Comparison of ENCODE assay signal across 26 cellular contexts in genomic region chr14:54207075-54207474, GRCh38.
DNase-seq lines count a peak whose midpoint lies in the region; ATAC-seq and TF ChIP-seq lines count a peak whose summit lies in the region.
"Had no signal": no experiment of that assay in that cellular context is flagged by ENCODE, and none has a peak within 500 bp of the region (broad histone marks: within the 10 kb centered on the region; RNA-seq: fewer than 3 reads in every experiment).

No MANE protein-coding gene starts in this region.

- dilution Hi-C loops in mammary epithelial cell (cut with HindIII; ENCODE audit: low sequenced_read_pairs), result no loop called here

- peaks cover 16% of the 10 kb centered on the region for H3K9me3 Mint-ChIP-seq in GM23338
- H3K9me3 Mint-ChIP-seq: activated CD8-positive, alpha-beta T cell treated with anti-CD3 and anti-CD28 coated beads for 36 hours; activated naive CD8-positive, alpha-beta T cell treated with anti-CD3 and anti-CD28 coated beads for 36 hours; CD4-positive, alpha-beta T cell; stimulated activated naive CD8-positive, alpha-beta T cell treated with anti-CD3 and anti-CD28 coated beads, Interleukin-15, amount 100 ng/mL, for 72 hours; T-helper 1 cell treated with Interleukin-12 subunit alpha and Interleukin-12 subunit beta and Interleukin-4 antibody, amounts not matched to agents 30 μg/mL and 1 μg/mL, for 36 hours had no signal

- H4K20me1 ChIP-seq in mammary epithelial cell (ENCODE audit: insufficient read depth, low read length) (no peaks in the 10 kb centered on the region), GM23338 (replicated peaks; ENCODE audit: insufficient read depth) (no peaks in the 10 kb centered on the region)

- TF ChIP-seq CTCF in AG10803 (conservative IDR thresholded peaks at IDR 0.05; ENCODE audit: low read length) (no peak), mammary epithelial cell (conservative IDR thresholded peaks at IDR 0.05 in 1 of 2, IDR thresholded peaks at IDR 0.05 in 1 of 2; ENCODE audit: extremely low read depth in 1 of 2, insufficient read depth in 1 of 2, low read depth in 1 of 2, low read length in 2 of 2) (no peak), GM13977 (IDR thresholded peaks at IDR 0.05; ENCODE audit: extremely low read depth, insufficient read depth, missing control alignments) (no peak), GM23338 (conservative IDR thresholded peaks at IDR 0.05; ENCODE audit: low read depth in 2 of 2) (no peak), left ventricle myocardium inferior (IDR thresholded peaks at IDR 0.05; ENCODE audit: borderline replicate concordance) (no peak)

- H3K27me3 Mint-ChIP-seq in GM23338 (ENCODE audit: insufficient read depth, low read depth, poor library complexity), result no peaks in the 10 kb centered on the region

- in situ Hi-C loops in mammary epithelial cell (cut with MboI; ENCODE audit: low sequenced_read_pairs in 2 of 2), result no loop called here
- in situ Hi-C loops in GM13977 (cut with MboI; ENCODE audit: low pct_unique_long_range_greater_than_20kb, low sequenced_read_pairs, unreplicated experiment), result no loop called here

- peak overlapping the region; percentile 26 for H2AFZ ChIP-seq in mammary epithelial cell (ENCODE audit: low read depth, low read length)
- H2AFZ ChIP-seq in GM23338, result no peak overlapping the region
- H2AFZ ChIP-seq: hepatocyte had no signal

- DNase-seq in AG10803 (ENCODE audit: low read depth), result peak; percentile 54
- peak; percentile 58 for DNase-seq in LHCN-M2 (ENCODE audit: low read depth)
- peak; percentile 34 for DNase-seq in mammary epithelial cell
- peak; percentile 64 for DNase-seq in iris pigment epithelial cell (ENCODE audit: low read depth)
- DNase-seq in GM13977 (ENCODE audit: low spot score), result no peak
- DNase-seq in GM23338 (ENCODE audit: low spot score), result no peak
- DNase-seq in left ventricle myocardium inferior, result no peak
- DNase-seq: activated CD8-positive, alpha-beta T cell treated with anti-CD3 and anti-CD28 coated beads for 36 hours; activated naive CD8-positive, alpha-beta T cell treated with anti-CD3 and anti-CD28 coated beads for 36 hours; AML-193; CD4-positive, alpha-beta T cell; gastrocnemius medialis; immature natural killer cell; left ventricle myocardium superior; natural killer cell; NCI-H1436; NCI-H2107; occipital lobe; SK-N-SH; stimulated activated CD8-positive, alpha-beta memory T cell treated with anti-CD3 and anti-CD28 coated beads, Interleukin-4, amount 100 ng/mL, for 48 hours; stimulated activated naive CD8-positive, alpha-beta T cell treated with anti-CD3 and anti-CD28 coated beads, Interleukin-15, amount 100 ng/mL, for 72 hours had no signal

- no TSS peak for BruUV-seq in mammary epithelial cell (replicated peaks; lab: Mats Ljungman, UMichigan)

- no peaks in the 10 kb centered on the region for H3K4me1 Mint-ChIP-seq in GM23338
- H3K4me1 Mint-ChIP-seq: activated naive CD8-positive, alpha-beta T cell treated with anti-CD3 and anti-CD28 coated beads for 36 hours; immature natural killer cell; natural killer cell; stimulated activated naive CD8-positive, alpha-beta T cell treated with anti-CD3 and anti-CD28 coated beads, Interleukin-15, amount 100 ng/mL, for 72 hours had no signal

- ATAC-seq in GM23338 (no peak), GM18519 (IDR thresholded peaks at IDR 0.05; ENCODE audit: low FRiP score, unreplicated experiment) (no peak)
- ATAC-seq: activated CD4-positive, CD25-positive, alpha-beta regulatory T cell treated with anti-CD3 and anti-CD28 coated beads, Interleukin-2, amount 50 U/mL, for 24 hours; activated CD8-positive, alpha-beta T cell treated with anti-CD3 and anti-CD28 coated beads for 36 hours; gastrocnemius medialis; left ventricle myocardium superior; natural killer cell; stimulated activated naive CD8-positive, alpha-beta T cell treated with anti-CD3 and anti-CD28 coated beads, Interleukin-15, amount 100 ng/mL, for 72 hours had no signal

- H3K79me2 ChIP-seq in mammary epithelial cell (ENCODE audit: insufficient read depth, low read length), result no peaks in the 10 kb centered on the region
- no peaks in the 10 kb centered on the region for H3K79me2 ChIP-seq in GM23338 (replicated peaks; ENCODE audit: insufficient read depth)
- H3K79me2 ChIP-seq: hepatocyte had no signal

- H3K9ac ChIP-seq in mammary epithelial cell (ENCODE audit: insufficient read depth, low read length), result no peak overlapping the region
- H3K9ac ChIP-seq: KMS-11, SK-N-SH had no signal

- no peak overlapping the region for H3K27ac Mint-ChIP-seq in GM23338
- H3K27ac Mint-ChIP-seq: activated CD8-positive, alpha-beta T cell treated with anti-CD3 and anti-CD28 coated beads for 36 hours; activated naive CD8-positive, alpha-beta T cell treated with anti-CD3 and anti-CD28 coated beads for 36 hours; CD4-positive, alpha-beta T cell; immature natural killer cell; natural killer cell; stimulated activated naive CD8-positive, alpha-beta T cell treated with anti-CD3 and anti-CD28 coated beads, Interleukin-15, amount 100 ng/mL, for 72 hours; T-helper 1 cell treated with Interleukin-12 subunit alpha and Interleukin-12 subunit beta and Interleukin-4 antibody, amounts not matched to agents 30 μg/mL and 1 μg/mL, for 36 hours had no signal

- no peaks in the 10 kb centered on the region for H3F3A ChIP-seq in GM23338 (replicated peaks; ENCODE audit: low read depth)

- H3K27ac ChIP-seq in mammary epithelial cell (ENCODE audit: insufficient read depth, low read depth, low read length), result peak overlapping the region; percentile 2
- no peak overlapping the region for H3K27ac ChIP-seq in GM23338 (ENCODE audit: low read depth)
- no peak overlapping the region for H3K27ac ChIP-seq in left ventricle myocardium inferior (replicated peaks)
- H3K27ac ChIP-seq: gastrocnemius medialis, hepatocyte, KMS-11 had no signal

- CTCF ChIA-PET in mammary epithelial cell (lab: Charles Lee; ENCODE audit: low non-redundant PET), result interaction anchor here (0.7 kb wide), 1 partner anchor 601 kb away, joined by 10 read pairs; no protein-coding TSS in a partner anchor

- H3K9me3 ChIP-seq in mammary epithelial cell (replicated peaks; ENCODE audit: insufficient read depth, low read length) (no peaks in the 10 kb centered on the region), left ventricle myocardium inferior (replicated peaks) (no peaks in the 10 kb centered on the region)
- H3K9me3 ChIP-seq: gastrocnemius medialis, SK-N-SH had no signal

- H3K9me2 ChIP-seq in GM23338 (ENCODE audit: insufficient read depth), result no peaks in the 10 kb centered on the region
- H3K9me2 ChIP-seq: SK-N-SH had no signal

- 15% methylated on average over 2 of the region's 2 CpGs for WGBS in mammary epithelial cell (ENCODE audit: low coverage, missing lambda C conversion rate)

- H3K27me3 ChIP-seq in mammary epithelial cell (ENCODE audit: insufficient read depth, low read length) (no peaks in the 10 kb centered on the region), GM23338 (ENCODE audit: insufficient read depth) (no peaks in the 10 kb centered on the region), left ventricle myocardium inferior (ENCODE audit: low read depth) (peaks cover 6% of the 10 kb centered on the region)
- H3K27me3 ChIP-seq: gastrocnemius medialis, hepatocyte had no signal

- H3K4me2 ChIP-seq in mammary epithelial cell (ENCODE audit: insufficient read depth, low read depth, low read length) (no peak overlapping the region), GM23338 (no peak overlapping the region)
- H3K4me2 ChIP-seq: hepatocyte, KMS-11, SK-N-SH had no signal

- intact Hi-C loops in mammary epithelial cell (cut with micrococcal nuclease), result no loop called here
- intact Hi-C loops in left ventricle myocardium inferior (cut with micrococcal nuclease), result no loop called here

- no peak overlapping the region for H3K4me3 Mint-ChIP-seq in GM23338
- H3K4me3 Mint-ChIP-seq: activated CD8-positive, alpha-beta T cell treated with anti-CD3 and anti-CD28 coated beads for 36 hours; activated naive CD8-positive, alpha-beta T cell treated with anti-CD3 and anti-CD28 coated beads for 36 hours; CD4-positive, alpha-beta T cell; immature natural killer cell; natural killer cell; stimulated activated naive CD8-positive, alpha-beta T cell treated with anti-CD3 and anti-CD28 coated beads, Interleukin-15, amount 100 ng/mL, for 72 hours; T-helper 1 cell treated with Interleukin-12 subunit alpha and Interleukin-12 subunit beta and Interleukin-4 antibody, amounts not matched to agents 30 μg/mL and 1 μg/mL, for 36 hours had no signal

- H3K4me3 ChIP-seq in AG10803 (ENCODE audit: low read length), result no peak overlapping the region
- no peak overlapping the region for H3K4me3 ChIP-seq in mammary epithelial cell (replicated peaks in 1 of 3; ENCODE audit: insufficient read depth in 1 of 3, low read depth in 2 of 3, low read length in 3 of 3)
- H3K4me3 ChIP-seq in GM23338, result no peak overlapping the region
- no peak overlapping the region for H3K4me3 ChIP-seq in left ventricle myocardium inferior
- H3K4me3 ChIP-seq: gastrocnemius medialis, hepatocyte had no signal

- H3K36me3 Mint-ChIP-seq in GM23338 (ENCODE audit: low read depth), result peaks cover 11% of the 10 kb centered on the region
- H3K36me3 Mint-ChIP-seq: activated naive CD8-positive, alpha-beta T cell treated with anti-CD3 and anti-CD28 coated beads for 36 hours; immature natural killer cell; natural killer cell had no signal

- H3K4me1 ChIP-seq in mammary epithelial cell (ENCODE audit: insufficient read depth, low read length) (peaks cover 51% of the 10 kb centered on the region), GM23338 (ENCODE audit: insufficient read depth) (no peaks in the 10 kb centered on the region), left ventricle myocardium inferior (no peaks in the 10 kb centered on the region)
- H3K4me1 ChIP-seq: gastrocnemius medialis had no signal

- H3K36me3 ChIP-seq in mammary epithelial cell (ENCODE audit: insufficient read depth, low read length) (no peaks in the 10 kb centered on the region), GM23338 (ENCODE audit: insufficient read depth) (no peaks in the 10 kb centered on the region), left ventricle myocardium inferior (no peaks in the 10 kb centered on the region)
- H3K36me3 ChIP-seq: gastrocnemius medialis had no signal

TF ChIP-seq in GM23338, 12 proteins besides CTCF, POLR2A, EP300 and RAD21 (continues in another document):
- TF ChIP-seq ETS1 (IDR thresholded peaks at IDR 0.05) (no peak), STAT1 (IDR thresholded peaks at IDR 0.05; ENCODE audit: unreplicated experiment) (no peak), CREB1 (CRISPR knock-in tag; IDR thresholded peaks at IDR 0.05; ENCODE audit: low read depth) (no peak)

Comparison
In these comparisons a context has a peak if more than half of its experiments do, and no peak if none do; other contexts are left out.
1. DNase-seq: peak in AG10803 (single experiment), LHCN-M2 (single experiment), mammary epithelial cell (single experiment) and iris pigment epithelial cell (single experiment); none in GM13977 (single experiment), GM23338 (single experiment) and left ventricle myocardium inferior (single experiment).